In the genomic region with DNA sequence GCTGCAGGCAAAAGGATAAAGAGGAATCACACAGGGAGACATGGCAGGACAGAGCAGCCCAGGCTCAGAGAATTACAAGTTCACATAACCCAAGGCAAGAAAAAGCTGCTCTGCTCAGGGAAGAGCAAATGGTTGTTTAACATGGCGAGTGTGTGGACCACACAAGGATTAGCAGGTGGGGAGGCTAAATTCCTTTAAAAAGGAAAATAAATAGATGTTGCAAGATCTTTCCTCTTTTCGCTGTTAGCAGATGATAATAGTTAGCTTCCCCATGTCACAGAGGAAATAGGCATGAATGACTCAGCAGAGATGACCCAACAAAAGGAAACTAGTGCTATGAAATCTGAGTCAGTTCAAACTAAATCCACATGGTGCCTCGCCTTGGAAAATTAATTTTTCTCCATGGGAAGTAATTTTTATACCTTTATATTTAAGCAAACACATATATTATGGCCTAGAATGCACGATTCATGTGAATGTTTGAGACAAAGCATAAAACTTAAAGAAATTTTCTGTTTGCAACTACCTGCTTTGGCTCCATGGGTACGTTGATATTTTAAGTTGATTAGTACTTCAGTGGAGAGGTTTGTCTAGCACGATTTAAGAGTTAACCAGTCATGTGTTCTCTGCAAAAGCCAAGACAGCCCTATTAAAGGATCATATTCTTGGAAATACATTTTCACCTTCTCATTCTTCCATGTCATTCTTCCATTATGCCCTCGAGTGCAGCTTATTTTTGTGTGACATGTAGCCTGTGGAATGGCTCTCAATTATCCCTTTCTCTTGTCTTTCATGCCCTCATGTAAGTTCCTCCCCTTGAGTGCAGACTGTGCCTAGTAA, we compare ENCODE assay signal across 9 cellular contexts. TPM values are rescaled to one million over a fixed set of nuclear protein-coding genes. Genes with fewer than 3 reads are reported as not detected.
DNase-seq lines count a peak whose midpoint lies in the region; ATAC-seq and TF ChIP-seq lines count a peak whose summit lies in the region.
"Had no signal": no experiment of that assay in that cellular context is flagged by ENCODE, and none has a peak within 500 bp of the region (broad histone marks: within the 10 kb centered on the region; RNA-seq: fewer than 3 reads in every experiment).

No MANE protein-coding gene starts in this region.

- ATAC-seq in GM18505 (IDR thresholded peaks at IDR 0.05; ENCODE audit: unreplicated experiment) (no peak), HG03521 (IDR thresholded peaks at IDR 0.05; ENCODE audit: unreplicated experiment) (no peak)

- H3K36me3 ChIP-seq in mesendoderm (ENCODE audit: control insufficient read depth, insufficient read depth, low read length) = no peaks in the 10 kb centered on the region

- in situ Hi-C loops in astrocyte of the spinal cord (cut with HindIII; ENCODE audit: low sequenced_read_pairs) = no loop called here

- no peak overlapping the region for H3K4ac ChIP-seq in mesendoderm (ENCODE audit: low read depth, low read length)

- no peak overlapping the region for H3K23ac ChIP-seq in mesendoderm (ENCODE audit: low read length)

- no peaks in the 10 kb centered on the region for H3K4me1 ChIP-seq in mesendoderm (ENCODE audit: control insufficient read depth, low read depth, low read length)

- H3K79me2 ChIP-seq in mesendoderm (ENCODE audit: control insufficient read depth, insufficient read depth, low read length) = no peaks in the 10 kb centered on the region

- H2BK15ac ChIP-seq in mesendoderm (replicated peaks; ENCODE audit: low read depth) = no peak overlapping the region

- H2BK5ac ChIP-seq in mesendoderm (ENCODE audit: low read length) = peak overlapping the region; percentile 44

- peak overlapping the region; percentile 36 for H2BK120ac ChIP-seq in mesendoderm (ENCODE audit: low read depth, low read length)

- no peak overlapping the region for H2AK5ac ChIP-seq in mesendoderm (ENCODE audit: low read length)

- H3K27ac ChIP-seq in mesendoderm (ENCODE audit: low read depth, low read length) = peak overlapping the region; percentile 6

- no peak overlapping the region for H3K56ac ChIP-seq in mesendoderm (ENCODE audit: low read length)

- H3K9ac ChIP-seq in mesendoderm (ENCODE audit: low read length) = no peak overlapping the region

- DNase-seq in COLO829 (ENCODE audit: low spot score) (peak; percentile 28), NB4 (ENCODE audit: low read depth) (peak; percentile 58), astrocyte of the spinal cord (ENCODE audit: low read depth, low spot score) (peak; percentile 94), mesendoderm (peak; percentile 59), NCI-H524 treated with DMSO at 0.1 percent for 48 hours (lab: John Stamatoyannopoulos, UW) (no peak), globus pallidus (ENCODE audit: low spot score) (no peak)
- DNase-seq: NK-92 treated with Interleukin-12 subunit alpha and Interleukin-12 subunit beta, amount 100 ng/mL, for 24 hours had no signal

- H3K4me2 ChIP-seq in mesendoderm (ENCODE audit: low read length) = no peak overlapping the region

- no peaks in the 10 kb centered on the region for H3K27me3 ChIP-seq in mesendoderm (ENCODE audit: insufficient read depth, low read length, poor library complexity)

- TF ChIP-seq CTCF in NB4 (IDR thresholded peaks at IDR 0.05; ENCODE audit: low read depth, low read length) = no peak
- no peak for TF ChIP-seq CTCF in astrocyte of the spinal cord (IDR thresholded peaks at IDR 0.05; ENCODE audit: low read depth, low read length)

- no peaks in the 10 kb centered on the region for H3K79me1 ChIP-seq in mesendoderm (ENCODE audit: low read length)

- WGBS in mesendoderm (ENCODE audit: extremely low coverage, insufficient coverage, low lambda C conversion rate) = no CpG with 5 or more reads among the region's 7 CpGs

- no peak overlapping the region for H3K18ac ChIP-seq in mesendoderm (ENCODE audit: low read length)

- no peak overlapping the region for H4K8ac ChIP-seq in mesendoderm (ENCODE audit: low read depth, low read length)

- no peak overlapping the region for H3K4me3 ChIP-seq in NB4 (ENCODE audit: low read depth, low read length)
- no peak overlapping the region for H3K4me3 ChIP-seq in astrocyte of the spinal cord (ENCODE audit: low read depth, low read length)
- H3K4me3 ChIP-seq in mesendoderm (ENCODE audit: low read length) = no peak overlapping the region

- TF ChIP-seq POLR2A in NB4 (IDR thresholded peaks at IDR 0.05; ENCODE audit: extremely low read depth, insufficient read length) (no peak), GM18505 (IDR thresholded peaks at IDR 0.05; ENCODE audit: borderline replicate concordance, extremely low read depth, insufficient read depth, insufficient read length) (no peak)

- no peak overlapping the region for H4K5ac ChIP-seq in mesendoderm (ENCODE audit: low read length)

RNA-seq across cellular contexts. Expression of gene FJX1, which starts 38.5 kb away (rescaled TPM):
- polyA plus RNA-seq in mesendoderm (2013, experiment 1 of 2) = 14.1 TPM
- 15.9 TPM for polyA plus RNA-seq in mesendoderm (2013, experiment 2 of 2)

RNA-seq across cellular contexts. Expression of gene PAMR1, which starts 54.4 kb away (rescaled TPM):
- 0.46 TPM for polyA plus RNA-seq in mesendoderm (2013, experiment 1 of 2)
- polyA plus RNA-seq in mesendoderm (2013, experiment 2 of 2) = 0.52 TPM

Comparison
In these comparisons a context has a peak if more than half of its experiments do, and no peak if none do; other contexts are left out.
1. DNase-seq: peak in COLO829 (single experiment), NB4 (single experiment), astrocyte of the spinal cord (single experiment) and mesendoderm (single experiment); none in NCI-H524 treated with DMSO at 0.1 percent for 48 hours (single experiment) and globus pallidus (single experiment).